Comparison of ENCODE assay signal across 30 cellular contexts in the genomic region with DNA sequence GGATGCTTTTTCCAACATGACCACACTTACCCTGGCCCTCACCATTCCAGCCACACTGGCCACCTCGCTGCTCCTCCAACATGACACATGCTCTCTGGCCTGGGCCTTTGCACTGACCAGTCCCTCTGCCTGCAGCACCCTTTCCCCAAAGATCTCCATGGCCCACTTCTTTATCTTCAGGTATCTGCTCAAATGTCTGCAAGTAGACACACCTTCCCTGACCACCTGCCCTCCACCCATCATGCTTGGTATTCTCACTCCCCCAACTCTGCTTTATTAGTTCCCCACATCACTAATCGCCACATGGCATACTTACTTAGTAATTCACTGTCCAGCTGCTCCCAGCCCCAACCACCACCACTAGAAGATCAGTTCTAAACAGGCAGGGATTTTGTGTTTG.
"Had no signal": no experiment of that assay in that cellular context is flagged by ENCODE, and none has a peak within 500 bp of the region (broad histone marks: within the 10 kb centered on the region; RNA-seq: fewer than 3 reads in every experiment).

No MANE protein-coding gene starts in this region.

- H3K4me1 ChIP-seq: ascending aorta, breast epithelium, colonic mucosa had no signal

- H3K27ac ChIP-seq: ascending aorta, breast epithelium, cardiac muscle cell, colonic mucosa, dorsolateral prefrontal cortex, epithelial cell of prostate had no signal

- H3K4me3 ChIP-seq: ascending aorta, breast epithelium, cardiac muscle cell, colonic mucosa, dorsolateral prefrontal cortex had no signal

- H3K9me3 ChIP-seq: ascending aorta, breast epithelium, colonic mucosa had no signal

- H3K4me1 Mint-ChIP-seq: activated CD4-positive, alpha-beta memory T cell treated with anti-CD3 and anti-CD28 coated beads, Interleukin-2, amount 10 ng/mL, durations not matched to agents 7 days and 5 days; activated CD4-positive, alpha-beta T cell treated with anti-CD3 and anti-CD28 coated beads, Interleukin-2, amount 10 ng/mL, durations not matched to agents 7 days and 5 days; activated naive CD4-positive, alpha-beta T cell treated with anti-CD3 and anti-CD28 coated beads, Interleukin-2, amount 10 ng/mL, durations not matched to agents 7 days and 5 days; activated naive CD8-positive, alpha-beta T cell treated with anti-CD3 and anti-CD28 coated beads, Interleukin-2, amount 10 ng/mL, durations not matched to agents 7 days and 5 days; T-helper 17 cell had no signal

- DNase-seq: activated CD4-positive, alpha-beta memory T cell treated with anti-CD3 and anti-CD28 coated beads, Interleukin-2, amount 10 ng/mL, durations not matched to agents 7 days and 5 days; activated CD4-positive, alpha-beta T cell treated with anti-CD3 and anti-CD28 coated beads for 1 hour; activated CD4-positive, alpha-beta T cell treated with anti-CD3 and anti-CD28 coated beads for 4 hours; activated CD4-positive, alpha-beta T cell treated with anti-CD3 and anti-CD28 coated beads, Interleukin-2, amount 10 ng/mL, durations not matched to agents 7 days and 5 days; activated CD4-positive, alpha-beta T cell treated with anti-CD3 and anti-CD28 coated beads, Interleukin-2, amount 50 U/mL, for 4 hours; activated CD8-positive, alpha-beta memory T cell treated with anti-CD3 and anti-CD28 coated beads, Interleukin-2, amount 50 U/mL, for 48 hours; activated gamma-delta T cell; activated naive CD4-positive, alpha-beta T cell; activated naive CD4-positive, alpha-beta T cell treated with anti-CD3 and anti-CD28 coated beads, Interleukin-2, amount 10 ng/mL, durations not matched to agents 7 days and 5 days; activated naive CD8-positive, alpha-beta T cell treated with anti-CD3 and anti-CD28 coated beads, Interleukin-2, amount 10 ng/mL, durations not matched to agents 7 days and 5 days; activated T-cell treated with anti-CD3 and anti-CD28 coated beads for 4 hours; activated T-cell treated with anti-CD3 and anti-CD28 coated beads, Interleukin-2, amount 50 U/mL, for 24 hours; activated T-cell treated with anti-CD3 and anti-CD28 coated beads, Interleukin-2, amount 50 U/mL, for 72 hours; central memory CD4-positive, alpha-beta T cell; cerebellar nuclear complex; colonic mucosa; dorsolateral prefrontal cortex; effector memory CD4-positive, alpha-beta T cell; foreskin fibroblast; head of caudate nucleus; T-helper 1 cell; T-helper 17 cell; T1000 had no signal

- H3K27me3 ChIP-seq: ascending aorta, breast epithelium, cardiac muscle cell, colonic mucosa, dorsolateral prefrontal cortex had no signal

- H3K36me3 ChIP-seq: ascending aorta, breast epithelium, cardiac muscle cell, colonic mucosa had no signal

- ATAC-seq: activated naive CD4-positive, alpha-beta T cell treated with anti-CD3 and anti-CD28 coated beads, Interleukin-2, amount 50 U/mL, for 72 hours; activated T-cell treated with anti-CD3 and anti-CD28 coated beads, Interleukin-2, amount 50 U/mL, for 72 hours; T-helper 17 cell had no signal

- H3K4me3 Mint-ChIP-seq: activated CD4-positive, alpha-beta memory T cell treated with anti-CD3 and anti-CD28 coated beads, Interleukin-2, amount 10 ng/mL, durations not matched to agents 7 days and 5 days; activated CD4-positive, alpha-beta T cell treated with anti-CD3 and anti-CD28 coated beads, Interleukin-2, amount 10 ng/mL, durations not matched to agents 7 days and 5 days; activated naive CD4-positive, alpha-beta T cell treated with anti-CD3 and anti-CD28 coated beads, Interleukin-2, amount 10 ng/mL, durations not matched to agents 7 days and 5 days; activated naive CD8-positive, alpha-beta T cell treated with anti-CD3 and anti-CD28 coated beads, Interleukin-2, amount 10 ng/mL, durations not matched to agents 7 days and 5 days; activated T-cell treated with anti-CD3 and anti-CD28 coated beads, Interleukin-2, amount 50 U/mL, for 24 hours; activated T-cell treated with anti-CD3 and anti-CD28 coated beads, Interleukin-2, amount 50 U/mL, for 72 hours; brain; T-helper 17 cell; T-helper 2 cell treated with Interferon-gamma antibody and Interleukin-4, amounts not matched to agents 5 μg/mL and 100 μg/mL, for 36 hours had no signal

- H3K27ac Mint-ChIP-seq: activated CD4-positive, alpha-beta memory T cell treated with anti-CD3 and anti-CD28 coated beads, Interleukin-2, amount 10 ng/mL, durations not matched to agents 7 days and 5 days; activated CD4-positive, alpha-beta T cell treated with anti-CD3 and anti-CD28 coated beads, Interleukin-2, amount 10 ng/mL, durations not matched to agents 7 days and 5 days; activated naive CD4-positive, alpha-beta T cell treated with anti-CD3 and anti-CD28 coated beads, Interleukin-2, amount 10 ng/mL, durations not matched to agents 7 days and 5 days; activated naive CD4-positive, alpha-beta T cell treated with anti-CD3 and anti-CD28 coated beads, Interleukin-2, amount 50 U/mL, for 72 hours; activated naive CD8-positive, alpha-beta T cell treated with anti-CD3 and anti-CD28 coated beads, Interleukin-2, amount 10 ng/mL, durations not matched to agents 7 days and 5 days; activated T-cell treated with anti-CD3 and anti-CD28 coated beads, Interleukin-2, amount 50 U/mL, for 24 hours; activated T-cell treated with anti-CD3 and anti-CD28 coated beads, Interleukin-2, amount 50 U/mL, for 72 hours; T-helper 17 cell; T-helper 2 cell treated with Interferon-gamma antibody and Interleukin-4, amounts not matched to agents 5 μg/mL and 100 μg/mL, for 36 hours had no signal

- H3K36me3 Mint-ChIP-seq: activated naive CD4-positive, alpha-beta T cell treated with anti-CD3 and anti-CD28 coated beads, Interleukin-2, amount 10 ng/mL, durations not matched to agents 7 days and 5 days; activated naive CD4-positive, alpha-beta T cell treated with anti-CD3 and anti-CD28 coated beads, Interleukin-2, amount 50 U/mL, for 72 hours; activated naive CD8-positive, alpha-beta T cell treated with anti-CD3 and anti-CD28 coated beads, Interleukin-2, amount 10 ng/mL, durations not matched to agents 7 days and 5 days; brain had no signal

- H3K9me3 Mint-ChIP-seq: activated CD4-positive, alpha-beta memory T cell treated with anti-CD3 and anti-CD28 coated beads, Interleukin-2, amount 10 ng/mL, durations not matched to agents 7 days and 5 days; activated CD4-positive, alpha-beta T cell treated with anti-CD3 and anti-CD28 coated beads, Interleukin-2, amount 10 ng/mL, durations not matched to agents 7 days and 5 days; activated naive CD4-positive, alpha-beta T cell treated with anti-CD3 and anti-CD28 coated beads, Interleukin-2, amount 10 ng/mL, durations not matched to agents 7 days and 5 days; activated naive CD4-positive, alpha-beta T cell treated with anti-CD3 and anti-CD28 coated beads, Interleukin-2, amount 50 U/mL, for 72 hours; activated naive CD8-positive, alpha-beta T cell treated with anti-CD3 and anti-CD28 coated beads, Interleukin-2, amount 10 ng/mL, durations not matched to agents 7 days and 5 days; activated T-cell treated with anti-CD3 and anti-CD28 coated beads, Interleukin-2, amount 50 U/mL, for 24 hours; T-helper 2 cell treated with Interferon-gamma antibody and Interleukin-4, amounts not matched to agents 5 μg/mL and 100 μg/mL, for 36 hours had no signal

- H3K27me3 Mint-ChIP-seq: activated T-cell treated with anti-CD3 and anti-CD28 coated beads, Interleukin-2, amount 50 U/mL, for 24 hours had no signal
